16 cellular contexts compared by ENCODE assay signal in genomic region chr12:11568762-11569478, GRCh38.
DNase-seq lines count a peak whose midpoint lies in the region; ATAC-seq and TF ChIP-seq lines count a peak whose summit lies in the region.
"Had no signal": no experiment of that assay in that cellular context is flagged by ENCODE, and none has a peak within 500 bp of the region (broad histone marks: within the 10 kb centered on the region; RNA-seq: fewer than 3 reads in every experiment).

No MANE protein-coding gene starts in this region.

- ATAC-seq in GM18502 (IDR thresholded peaks at IDR 0.05; ENCODE audit: poor library complexity, unreplicated experiment) (peak; percentile 87), GM21390 (IDR thresholded peaks at IDR 0.05; ENCODE audit: unreplicated experiment) (peak; percentile 89), HG03095 (IDR thresholded peaks at IDR 0.05; ENCODE audit: unreplicated experiment) (peak; percentile 88)
- no peak for ATAC-seq in activated T-cell treated with anti-CD3 and anti-CD28 coated beads, Interleukin-2, amount 50 U/mL, for 4 hours
- ATAC-seq: heart left ventricle had no signal

- TF ChIP-seq CTCF in chondrocyte (IDR thresholded peaks at IDR 0.05) (no peak), esophagus squamous epithelium (IDR thresholded peaks at IDR 0.05) (no peak)

- no peaks in the 10 kb centered on the region for H3K9me3 ChIP-seq in esophagus squamous epithelium
- H3K9me3 ChIP-seq: suprapubic skin had no signal

- 85 to 89% methylated on average over 4 to 7 of the region's 8 CpGs for WGBS in esophagus squamous epithelium, 2 donors

- DNase-seq in chondrocyte (ENCODE audit: low spot score) (no peak), AG08395 (ENCODE audit: low spot score) (no peak), esophagus squamous epithelium (lab: John Stamatoyannopoulos, UW) (no peak), T-helper 9 cell (no peak)
- DNase-seq in activated T-cell treated with anti-CD3 and anti-CD28 coated beads, Interleukin-2, amount 50 U/mL, for 4 hours, result no peak
- DNase-seq: activated CD8-positive, alpha-beta memory T cell treated with anti-CD3 and anti-CD28 coated beads, Interleukin-2, amount 50 U/mL, for 48 hours; caudate nucleus; CD8-positive, alpha-beta memory T cell; HCEC 1CT; heart left ventricle; NCI-H1105 treated with DMSO at 0.1 percent for 48 hours; SK-N-SH had no signal

- peak overlapping the region in 1 of 4 donors; percentile 46 for H3K27ac ChIP-seq in esophagus squamous epithelium
- H3K27ac ChIP-seq: heart left ventricle, suprapubic skin had no signal

- no peaks in the 10 kb centered on the region for H3K27me3 ChIP-seq in esophagus squamous epithelium
- H3K27me3 ChIP-seq: heart left ventricle, suprapubic skin had no signal

- no peaks in the 10 kb centered on the region for H3K36me3 ChIP-seq in esophagus squamous epithelium
- H3K36me3 ChIP-seq: heart left ventricle, suprapubic skin had no signal

- no peak overlapping the region for H3K4me3 Mint-ChIP-seq in chondrocyte (ENCODE audit: unreplicated experiment)
- no peak overlapping the region for H3K4me3 Mint-ChIP-seq in activated T-cell treated with anti-CD3 and anti-CD28 coated beads, Interleukin-2, amount 50 U/mL, for 4 hours
- H3K4me3 Mint-ChIP-seq: CD8-positive, alpha-beta memory T cell had no signal

- peaks cover 1% of the 10 kb centered on the region for H3K36me3 Mint-ChIP-seq in chondrocyte (ENCODE audit: low read depth)
- peaks cover under 1% of the 10 kb centered on the region for H3K36me3 Mint-ChIP-seq in activated T-cell treated with anti-CD3 and anti-CD28 coated beads, Interleukin-2, amount 50 U/mL, for 4 hours (ENCODE audit: insufficient read depth)

- no peak overlapping the region for H3K4me3 ChIP-seq in esophagus squamous epithelium
- H3K4me3 ChIP-seq: heart left ventricle, suprapubic skin had no signal

- no peak for TF ChIP-seq POLR2A in esophagus squamous epithelium (IDR thresholded peaks at IDR 0.05)

- peak overlapping the region; percentile 33 for H3K27ac Mint-ChIP-seq in chondrocyte (ENCODE audit: unreplicated experiment)
- H3K27ac Mint-ChIP-seq: CD8-positive, alpha-beta memory T cell had no signal

- intact Hi-C loops in esophagus squamous epithelium (cut with DNase I), result no loop called here

- no peaks in the 10 kb centered on the region for H3K27me3 Mint-ChIP-seq in chondrocyte (ENCODE audit: low read depth)
- H3K27me3 Mint-ChIP-seq in activated T-cell treated with anti-CD3 and anti-CD28 coated beads, Interleukin-2, amount 50 U/mL, for 4 hours (ENCODE audit: low read depth), result no peaks in the 10 kb centered on the region

- H3K4me1 Mint-ChIP-seq in chondrocyte (ENCODE audit: low read depth), result peaks cover 25% of the 10 kb centered on the region
- H3K4me1 Mint-ChIP-seq in activated T-cell treated with anti-CD3 and anti-CD28 coated beads, Interleukin-2, amount 50 U/mL, for 4 hours (ENCODE audit: low read depth), result no peaks in the 10 kb centered on the region
- H3K4me1 Mint-ChIP-seq: CD8-positive, alpha-beta memory T cell had no signal

- H3K4me1 ChIP-seq in esophagus squamous epithelium, result no peaks in the 10 kb centered on the region
- H3K4me1 ChIP-seq: heart left ventricle, suprapubic skin had no signal

- peaks cover 2% of the 10 kb centered on the region for H3K9me3 Mint-ChIP-seq in chondrocyte (ENCODE audit: low read depth)
- H3K9me3 Mint-ChIP-seq in activated T-cell treated with anti-CD3 and anti-CD28 coated beads, Interleukin-2, amount 50 U/mL, for 4 hours, result peaks cover under 1% of the 10 kb centered on the region

Comparison
In these comparisons a context has a peak if more than half of its experiments do, and no peak if none do; other contexts are left out.
1. ATAC-seq: peak in GM18502 (single experiment), GM21390 (single experiment) and HG03095 (single experiment); none in activated T-cell treated with anti-CD3 and anti-CD28 coated beads, Interleukin-2, amount 50 U/mL, for 4 hours (0 of 2).